23 cellular contexts compared by ENCODE assay signal in genomic region chr10:67792653-67793052, GRCh38. TPM values are rescaled to one million over a fixed set of nuclear protein-coding genes. Genes with fewer than 3 reads are reported as not detected.
A peak's percentile ranks its signal among the peaks of the same experiment; 100 is the strongest.
DNase-seq lines count a peak whose midpoint lies in the region; ATAC-seq, FAIRE-seq and TF ChIP-seq lines count a peak whose summit lies in the region.
"Had no signal": no experiment of that assay in that cellular context is flagged by ENCODE, and none has a peak within 500 bp of the region (broad histone marks: within the 10 kb centered on the region; RNA-seq: fewer than 3 reads in every experiment).

No MANE protein-coding gene starts in this region.

- H3K36me3 Mint-ChIP-seq in activated CD8-positive, alpha-beta T cell treated with anti-CD3 and anti-CD28 coated beads for 36 hours (ENCODE audit: low read depth), result no peaks in the 10 kb centered on the region
- H3K36me3 Mint-ChIP-seq: CD8-positive, alpha-beta T cell had no signal

- no peak overlapping the region for H3K56ac ChIP-seq in mesendoderm (ENCODE audit: low read length)

- H3K4ac ChIP-seq in mesendoderm (ENCODE audit: low read depth, low read length), result no peak overlapping the region

- no peaks in the 10 kb centered on the region for H3K9me3 Mint-ChIP-seq in activated CD8-positive, alpha-beta T cell treated with anti-CD3 and anti-CD28 coated beads for 36 hours
- H3K9me3 Mint-ChIP-seq: CD4-positive, alpha-beta T cell; CD8-positive, alpha-beta T cell had no signal

- CTCF ChIA-PET in A673 (lab: Charles Lee), result no interaction called here
- CTCF ChIA-PET in HEK293 (lab: Yijun Ruan, JAX), result interaction anchor here (0.6 to 1.1 kb wide), 3 partner anchors 12 to 431 kb away, joined by 3 to 5 read pairs (median 4); no protein-coding TSS in a partner anchor
- CTCF ChIA-PET in activated CD8-positive, alpha-beta T cell treated with anti-CD3 and anti-CD28 coated beads for 36 hours (lab: Charles Lee), result interaction anchor here (0.6 kb wide), 1 partner anchor 12 kb away, joined by 3 read pairs; no protein-coding TSS in a partner anchor
- CTCF ChIA-PET in K562 (lab: Yijun Ruan, JAX; ENCODE audit: low intra/inter-chr PET ratio), result no interaction called here

- H3K9ac ChIP-seq in K562 (ENCODE audit: insufficient read depth in 1 of 2, low read depth in 2 of 2, low read length in 2 of 2), result no peak overlapping the region
- no peak overlapping the region for H3K9ac ChIP-seq in mesendoderm (ENCODE audit: low read length)
- H3K9ac ChIP-seq: BLaER1 treated with 17β-estradiol and CSF1 and Interleukin-3, amounts not matched to agents 10 nM and 100 nM had no signal

- no peak overlapping the region for H3K4me3 ChIP-seq in A673 (ENCODE audit: low read depth, low read length, poor library complexity, severe bottlenecking)
- no peak overlapping the region for H3K4me3 ChIP-seq in HEK293 (ENCODE audit: low read depth, low read length)
- H3K4me3 ChIP-seq in K562, result no peak overlapping the region
- H3K4me3 ChIP-seq in hepatocyte, result no peak overlapping the region
- no peak overlapping the region for H3K4me3 ChIP-seq in mesendoderm (ENCODE audit: low read length)
- H3K4me3 ChIP-seq: BLaER1 treated with 17β-estradiol and CSF1 and Interleukin-3, amounts not matched to agents 10 nM and 100 nM had no signal

- H3K9me3 ChIP-seq in A673 (ENCODE audit: low read depth, low read length, poor library complexity, severe bottlenecking) (no peaks in the 10 kb centered on the region), HEK293 (ENCODE audit: control insufficient read depth, insufficient read depth, low read depth, low read length) (no peaks in the 10 kb centered on the region), K562 (replicated peaks; ENCODE audit: control insufficient read depth, insufficient read depth, low read depth, low read length) (no peaks in the 10 kb centered on the region), hepatocyte (ENCODE audit: low read depth) (no peaks in the 10 kb centered on the region)
- H3K9me3 ChIP-seq: BLaER1 treated with 17β-estradiol and CSF1 and Interleukin-3, amounts not matched to agents 10 nM and 100 nM; Caco-2 had no signal

- H3K18ac ChIP-seq in mesendoderm (ENCODE audit: low read length), result no peak overlapping the region

- H2BK120ac ChIP-seq in mesendoderm (ENCODE audit: low read depth, low read length), result no peak overlapping the region

- no peaks in the 10 kb centered on the region for H3K9me2 ChIP-seq in hepatocyte (replicated peaks; ENCODE audit: insufficient read depth)

- POLR2A ChIA-PET in A673 (lab: Charles Lee; ENCODE audit: low non-redundant PET) (no interaction called here), HEK293 (lab: Yijun Ruan, JAX) (no interaction called here), K562 (lab: Yijun Ruan, JAX) (interaction anchor here (0.7 kb wide), 1 partner anchor 1038 kb away, joined by 3 read pairs; no protein-coding TSS in a partner anchor)
- POLR2A ChIA-PET in activated CD8-positive, alpha-beta T cell treated with anti-CD3 and anti-CD28 coated beads for 36 hours (lab: Charles Lee), result no interaction called here

- H3K79me2 ChIP-seq in K562 (ENCODE audit: control insufficient read depth, insufficient read depth, low read length) (no peaks in the 10 kb centered on the region), hepatocyte (no peaks in the 10 kb centered on the region), mesendoderm (ENCODE audit: control insufficient read depth, insufficient read depth, low read length) (no peaks in the 10 kb centered on the region)

- H3K4me1 ChIP-seq in A673 (ENCODE audit: insufficient read depth, low read length, poor library complexity, severe bottlenecking) (peaks cover 61% of the 10 kb centered on the region), HEK293 (ENCODE audit: control insufficient read depth, insufficient read depth, low read length) (no peaks in the 10 kb centered on the region), K562 (replicated peaks in 1 of 2; ENCODE audit: control insufficient read depth in 2 of 2, insufficient read depth in 2 of 2, low read length in 2 of 2) (peaks cover 0 to 21% of the 10 kb centered on the region in 2 experiments; a peak in 4 of 5 replicates), hepatocyte (ENCODE audit: insufficient read depth) (no peaks in the 10 kb centered on the region), mesendoderm (ENCODE audit: control insufficient read depth, low read depth, low read length) (peaks cover 6% of the 10 kb centered on the region)
- H3K4me1 ChIP-seq: Caco-2 had no signal

- TF ChIP-seq CTCF in A673 (conservative IDR thresholded peaks at IDR 0.05; ENCODE audit: low read depth, low read length) (no peak), HEK293 (tag by site-specific recombination; IDR thresholded peaks at IDR 0.05) (no peak), K562 (IDR thresholded peaks at IDR 0.05 in 2 of 3, conservative IDR thresholded peaks at IDR 0.05 in 1 of 3; ENCODE audit: insufficient read depth in 2 of 3, low read depth in 1 of 3, low read length in 3 of 3) (no peak), hepatocyte (IDR thresholded peaks at IDR 0.05; ENCODE audit: poor library complexity) (no peak)
- TF ChIP-seq CTCF in activated CD8-positive, alpha-beta T cell treated with anti-CD3 and anti-CD28 coated beads for 36 hours (IDR thresholded peaks at IDR 0.05), result no peak

- H4K20me1 ChIP-seq in K562 (replicated peaks; ENCODE audit: control insufficient read depth, insufficient read depth, low read length) (no peaks in the 10 kb centered on the region), hepatocyte (ENCODE audit: insufficient read depth, poor library complexity, severe bottlenecking) (no peaks in the 10 kb centered on the region)
- H4K20me1 ChIP-seq: BLaER1 treated with 17β-estradiol and CSF1 and Interleukin-3, amounts not matched to agents 10 nM and 100 nM had no signal

- no peak overlapping the region for H4K8ac ChIP-seq in mesendoderm (ENCODE audit: low read depth, low read length)

- H3K27me3 ChIP-seq in A673 (replicated peaks; ENCODE audit: insufficient read depth, low read depth, low read length, poor library complexity), result no peaks in the 10 kb centered on the region
- no peaks in the 10 kb centered on the region for H3K27me3 ChIP-seq in K562 (ENCODE audit: control insufficient read depth in 2 of 2, insufficient read depth in 2 of 2, low read length in 2 of 2)
- H3K27me3 ChIP-seq in hepatocyte, result peaks cover 4% of the 10 kb centered on the region
- H3K27me3 ChIP-seq in mesendoderm (ENCODE audit: insufficient read depth, low read length, poor library complexity), result no peaks in the 10 kb centered on the region
- H3K27me3 ChIP-seq: BLaER1 treated with 17β-estradiol and CSF1 and Interleukin-3, amounts not matched to agents 10 nM and 100 nM had no signal

- peaks cover 31% of the 10 kb centered on the region for H3K4me1 Mint-ChIP-seq in activated CD8-positive, alpha-beta T cell treated with anti-CD3 and anti-CD28 coated beads for 36 hours (ENCODE audit: low read depth)

- ATAC-seq in activated CD8-positive, alpha-beta T cell treated with anti-CD3 and anti-CD28 coated beads for 36 hours, result no peak
- no peak for ATAC-seq in K562
- ATAC-seq: CD8-positive, alpha-beta T cell had no signal

- no peak overlapping the region for H3K4me3 Mint-ChIP-seq in activated CD8-positive, alpha-beta T cell treated with anti-CD3 and anti-CD28 coated beads for 36 hours
- H3K4me3 Mint-ChIP-seq: B cell; CD4-positive, alpha-beta T cell; CD8-positive, alpha-beta T cell had no signal

- no peak overlapping the region for H2AFZ ChIP-seq in K562 (ENCODE audit: low read depth, low read length)
- H2AFZ ChIP-seq in hepatocyte, result no peak overlapping the region

- BruUV-seq in A673 (replicated peaks; lab: Mats Ljungman, UMichigan) (no TSS peak), K562 (replicated peaks; lab: Mats Ljungman, UMichigan) (no TSS peak)

- H2BK15ac ChIP-seq in mesendoderm (replicated peaks; ENCODE audit: low read depth), result no peak overlapping the region

- TF ChIP-seq RAD21 in K562 (CRISPR knock-in tag; conservative IDR thresholded peaks at IDR 0.05 in 1 of 2, IDR thresholded peaks at IDR 0.05 in 1 of 2), result no peak

- H4K5ac ChIP-seq in mesendoderm (ENCODE audit: low read length), result no peak overlapping the region

- no peak overlapping the region for H2BK5ac ChIP-seq in mesendoderm (ENCODE audit: low read length)

- H3K79me1 ChIP-seq in mesendoderm (ENCODE audit: low read length), result no peaks in the 10 kb centered on the region

- H3K4me2 ChIP-seq in K562 (ENCODE audit: insufficient read depth, low read length) (no peak overlapping the region), hepatocyte (no peak overlapping the region), mesendoderm (ENCODE audit: low read length) (no peak overlapping the region)
- H3K4me2 ChIP-seq: BLaER1 treated with 17β-estradiol and CSF1 and Interleukin-3, amounts not matched to agents 10 nM and 100 nM had no signal

- in situ Hi-C loops in K562 (cut with MboI), result no loop called here

- TF ChIP-seq EP300 in K562 (IDR thresholded peaks at IDR 0.05; ENCODE audit: low read length), result no peak

- H2AK5ac ChIP-seq in mesendoderm (ENCODE audit: low read length), result no peak overlapping the region

- DNase-seq in A673 (ENCODE audit: low spot score) (no peak), K562 (ENCODE audit: extremely low read depth in 1 of 4, low spot score in 3 of 4) (no peak), NCI-H446 treated with DMSO at 0.1 percent for 48 hours (lab: John Stamatoyannopoulos, UW) (no peak), hepatocyte (ENCODE audit: low spot score) (no peak), mesendoderm (no peak)
- DNase-seq in activated CD8-positive, alpha-beta T cell treated with anti-CD3 and anti-CD28 coated beads for 36 hours, result no peak
- DNase-seq: 8988T; AML-193; Caco-2; Calu3; CD4-positive, alpha-beta T cell; CD8-positive, alpha-beta T cell; DMS79 treated with DMSO at 0.1 percent for 48 hours; GF-D8 had no signal

- no peaks in the 10 kb centered on the region for H3K36me3 ChIP-seq in A673 (ENCODE audit: insufficient read depth, low read length, poor library complexity, severe bottlenecking)
- H3K36me3 ChIP-seq in HEK293 (ENCODE audit: control insufficient read depth in 2 of 2, insufficient read depth in 1 of 2, low read length in 2 of 2), result no peaks in the 10 kb centered on the region
- no peaks in the 10 kb centered on the region for H3K36me3 ChIP-seq in K562 (ENCODE audit: control insufficient read depth, insufficient read depth, low read length)
- H3K36me3 ChIP-seq in hepatocyte (replicated peaks; ENCODE audit: insufficient read depth, low read depth), result no peaks in the 10 kb centered on the region
- no peaks in the 10 kb centered on the region for H3K36me3 ChIP-seq in mesendoderm (ENCODE audit: control insufficient read depth, insufficient read depth, low read length)
- H3K36me3 ChIP-seq: BLaER1 treated with 17β-estradiol and CSF1 and Interleukin-3, amounts not matched to agents 10 nM and 100 nM had no signal

- no peak for TF ChIP-seq POLR2A in K562 (conservative IDR thresholded peaks at IDR 0.05)

- peak overlapping the region; percentile 30 for H3K27ac Mint-ChIP-seq in activated CD8-positive, alpha-beta T cell treated with anti-CD3 and anti-CD28 coated beads for 36 hours
- H3K27ac Mint-ChIP-seq: B cell; CD4-positive, alpha-beta T cell; CD8-positive, alpha-beta T cell had no signal

- H3K23ac ChIP-seq in mesendoderm (ENCODE audit: low read length), result no peak overlapping the region

- intact Hi-C loops in A673 (cut with micrococcal nuclease; ENCODE audit: unreplicated experiment), result loop anchor here (5.0 kb wide), 1 partner anchor 40 kb away; no protein-coding TSS in a partner anchor
- intact Hi-C loops in activated CD8-positive, alpha-beta T cell treated with anti-CD3 and anti-CD28 coated beads for 36 hours (cut with micrococcal nuclease), result no loop called here
- intact Hi-C loops in K562 (cut with micrococcal nuclease), result loop anchor here (10.0 kb wide), 1 partner anchor 542 kb away; the partner anchor contains the start of genes HNRNPH3 and PBLD

- H3K27ac ChIP-seq in A673 (ENCODE audit: low read depth, low read length, poor library complexity, severe bottlenecking) (peak overlapping the region; percentile 68), HEK293 (ENCODE audit: extremely low read depth, low read depth, low read length) (no peak overlapping the region), K562 (ENCODE audit: extremely low read depth, low read depth, low read length) (no peak overlapping the region), hepatocyte (no peak overlapping the region), mesendoderm (ENCODE audit: low read depth, low read length) (no peak overlapping the region)
- H3K27ac ChIP-seq: BLaER1 treated with 17β-estradiol and CSF1 and Interleukin-3, amounts not matched to agents 10 nM and 100 nM; C4-2B had no signal

- FAIRE-seq in K562 (lab: Jason Lieb, UNC), result no peak
- FAIRE-seq: A204.1, D721Med, G401.6, GM12891, GM19239 had no signal

- no peaks in the 10 kb centered on the region for H3K27me3 Mint-ChIP-seq in activated CD8-positive, alpha-beta T cell treated with anti-CD3 and anti-CD28 coated beads for 36 hours
- H3K27me3 Mint-ChIP-seq: CD4-positive, alpha-beta T cell had no signal

- no peaks in the 10 kb centered on the region for H3K9me1 ChIP-seq in K562 (ENCODE audit: control insufficient read depth, insufficient read depth, low read length)

RNA-seq across cellular contexts. Expression of gene DNAJC12, which starts 45.3 kb away (rescaled TPM):
- total RNA-seq in A673 (2021) (147 and 182 TPM in 2 replicates), K562 (2014; rRNA removed) (41.6 and 46.5 TPM in 2 replicates), K562 (2014; rRNA removed; fragmentation: Illumina TruSeq; extraction: Trizol) (68.5 and 79.7 TPM in 2 replicates), K562 (2015; rRNA removed; fragmentation: Illumina TruSeq; extraction: Trizol) (32.3 and 34.4 TPM in 2 replicates), K562 (2021) (37.0 and 42.4 TPM in 2 replicates), hepatocyte (13.4 and 16.7 TPM in 2 replicates)
- 10 to 100 TPM; 29.1 to 32.5 TPM for total RNA-seq in activated CD8-positive, alpha-beta T cell treated with anti-CD3 and anti-CD28 coated beads for 36 hours
- total RNA-seq in K562 (2011; cell fraction: chromatin; rRNA removed; ENCODE audit: low replicate concordance), result 1.6 and 6.8 TPM in 2 replicates
- total RNA-seq in K562 (2011; cell fraction: nucleolus; rRNA removed), result 1.7 and 2.5 TPM in 2 replicates
- total RNA-seq in K562 (2011; cell fraction: nucleoplasm; rRNA removed), result 2.4 and 4.7 TPM in 2 replicates
- polyA plus RNA-seq in K562 (2011; rRNA removed) (7.4 and 7.7 TPM in 2 replicates), K562 (2014; fragmentation: Illumina TruSeq; extraction: Trizol) (88.4 and 90.9 TPM in 2 replicates), K562 (2014; fragmentation: Nextera tagmentation; extraction: Ambion mirVana) (10 to 100 TPM; 92.2 to 95.9 TPM), K562 (2014; rRNA removed) (54.4 and 74.3 TPM in 2 replicates), hepatocyte (6.2 and 8.1 TPM in 2 replicates)
- polyA plus RNA-seq in K562 (2011; cell fraction: cytosol; rRNA removed), result 1.1 and 3.8 TPM in 2 replicates
- 0.51 and 1.2 TPM in 2 replicates for polyA plus RNA-seq in K562 (2011; cell fraction: nucleus; rRNA removed)
- 30.3 and 94.1 TPM in 2 replicates for polyA plus RNA-seq in K562 (2012)
- polyA minus RNA-seq in K562 (2011; rRNA and poly(A)+ RNA removed), result 1.9 and 3.2 TPM in 2 replicates
- polyA minus RNA-seq in K562 (2011; cell fraction: cytosol; rRNA and poly(A)+ RNA removed), result 1.7 and 2.1 TPM in 2 replicates
- 0.40 and 1.1 TPM in 2 replicates for polyA minus RNA-seq in K562 (2011; cell fraction: nucleus; rRNA and poly(A)+ RNA removed)
- polyA plus RNA-seq in mesendoderm (2013, experiment 1 of 2), result 2.7 TPM
- polyA plus RNA-seq in mesendoderm (2013, experiment 2 of 2), result 2.8 TPM
- total RNA-seq: B cell; CD4-positive, alpha-beta T cell; CD8-positive, alpha-beta T cell had no signal

Comparison
In these comparisons a context has a peak if more than half of its experiments do, and no peak if none do; other contexts are left out.
1. CTCF ChIA-PET loops: an anchor here in HEK293 (0.6 to 1.1 kb wide) and activated CD8-positive, alpha-beta T cell treated with anti-CD3 and anti-CD28 coated beads for 36 hours (0.6 kb wide); none called in A673 and K562.